ENCODE assay signal across 28 cellular contexts in genomic region chr3:189613122-189613521, GRCh38. TPM values are rescaled to one million over a fixed set of nuclear protein-coding genes. Genes with fewer than 3 reads are reported as not detected.
"Had no signal": no experiment of that assay in that cellular context is flagged by ENCODE, and none has a peak within 500 bp of the region (broad histone marks: within the 10 kb centered on the region; RNA-seq: fewer than 3 reads in every experiment).

No MANE protein-coding gene starts in this region.

- DNase-seq: stimulated activated CD4-positive, alpha-beta T cell treated with anti-CD3 and anti-CD28 coated beads, Interleukin-2, amount 100 ng/mL, for 48 hours; stimulated activated CD4-positive, alpha-beta T cell treated with anti-CD3 and anti-CD28 coated beads, Interleukin-4, amount 100 ng/mL, for 1 hour; stimulated activated CD4-positive, alpha-beta T cell treated with anti-CD3 and anti-CD28 coated beads, Interleukin-4, amount 100 ng/mL, for 24 hours; stimulated activated CD4-positive, alpha-beta T cell treated with anti-CD3 and anti-CD28 coated beads, Interleukin-4, amount 100 ng/mL, for 4 hours; stimulated activated CD8-positive, alpha-beta memory T cell treated with anti-CD3 and anti-CD28 coated beads, Interleukin-4, amount 100 ng/mL, for 48 hours; stimulated activated naive B cell treated with anti-CD40 and anti-IgM and Interleukin-4, amounts not matched to agents 10 μg/mL and 1 μg/mL and 100 μg/mL, for 72 hours; stimulated activated naive CD4-positive, alpha-beta T cell; stimulated activated naive CD4-positive, alpha-beta T cell treated with Interleukin-2 at 50 U/mL for 16 hours; stimulated activated naive CD8-positive, alpha-beta T cell treated with anti-CD3 and anti-CD28 coated beads, Interleukin-15, amount 100 ng/mL, for 72 hours; stimulated activated naive CD8-positive, alpha-beta T cell treated with anti-CD3 and anti-CD28 coated beads, Interleukin-15, Interleukin-2, amounts not matched to agents 100 U/mL and 50 U/mL, for 24 hours; stomach; substantia nigra; testis; thyroid gland; tibial artery; transverse colon; upper lobe of left lung; upper lobe of right lung; uterus had no signal

- H3K36me3 Mint-ChIP-seq: stimulated activated effector memory CD8-positive, alpha-beta T cell treated with anti-CD3 and anti-CD28 coated beads, Interleukin-12 subunit alpha, Interleukin-12 subunit beta, amount 100 ng/mL, for 72 hours; stimulated activated memory B cell treated with anti-CD40 and anti-IgM and Interleukin-4, amounts not matched to agents 10 μg/mL and 1 μg/mL and 100 μg/mL, for 72 hours; stimulated activated naive B cell treated with anti-CD40 and anti-IgM and Interleukin-4, amounts not matched to agents 10 μg/mL and 1 μg/mL and 100 μg/mL, for 72 hours; type B pancreatic cell had no signal

- H3K27ac ChIP-seq: stomach, suprapubic skin, testis, thoracic aorta, thyroid gland, tibial artery, tibial nerve, transverse colon, upper lobe of left lung, upper lobe of right lung, uterus, vagina had no signal

- H3K27me3 ChIP-seq: stomach, suprapubic skin, testis, thyroid gland, tibial artery, tibial nerve, transverse colon, upper lobe of left lung, upper lobe of right lung, uterus, vagina had no signal

- H3K36me3 ChIP-seq: stomach, suprapubic skin, thoracic aorta, thyroid gland, tibial artery, tibial nerve, transverse colon, upper lobe of left lung, upper lobe of right lung, uterus, vagina had no signal

- H3K9me3 ChIP-seq: testis, thoracic aorta, thyroid gland, transverse colon, upper lobe of left lung, upper lobe of right lung, uterus, vagina had no signal

- H3K4me1 Mint-ChIP-seq: stimulated activated memory B cell treated with anti-CD40 and anti-IgM and Interleukin-4, amounts not matched to agents 10 μg/mL and 1 μg/mL and 100 μg/mL, for 72 hours; stimulated activated naive B cell treated with anti-CD40 and anti-IgM and Interleukin-4, amounts not matched to agents 10 μg/mL and 1 μg/mL and 100 μg/mL, for 72 hours had no signal

- H3K4me3 ChIP-seq: stomach, suprapubic skin, testis, thoracic aorta, thyroid gland, tibial artery, tibial nerve, transverse colon, upper lobe of left lung, upper lobe of right lung, uterus, vagina had no signal

- H3K27me3 Mint-ChIP-seq: stimulated activated memory B cell treated with anti-CD40 and anti-IgM and Interleukin-4, amounts not matched to agents 10 μg/mL and 1 μg/mL and 100 μg/mL, for 72 hours; stimulated activated naive B cell treated with anti-CD40 and anti-IgM and Interleukin-4, amounts not matched to agents 10 μg/mL and 1 μg/mL and 100 μg/mL, for 72 hours; stimulated activated naive CD8-positive, alpha-beta T cell treated with anti-CD3 and anti-CD28 coated beads, Interleukin-15, amount 100 ng/mL, for 72 hours; stimulated activated naive CD8-positive, alpha-beta T cell treated with anti-CD3 and anti-CD28 coated beads, Interleukin-15, Interleukin-2, amounts not matched to agents 100 ng/mL and 50 ng/mL, for 24 hours; type B pancreatic cell had no signal

- ATAC-seq: stimulated activated effector memory CD8-positive, alpha-beta T cell treated with anti-CD3 and anti-CD28 coated beads, Interleukin-12 subunit alpha, Interleukin-12 subunit beta, amount 100 ng/mL, for 72 hours; stimulated activated memory B cell treated with anti-CD40 and anti-IgM and Interleukin-4, amounts not matched to agents 10 μg/mL and 1 μg/mL and 100 μg/mL, for 72 hours; stimulated activated naive B cell treated with anti-CD40 and anti-IgM and Interleukin-4, amounts not matched to agents 10 μg/mL and 1 μg/mL and 100 μg/mL, for 72 hours; stimulated activated naive CD8-positive, alpha-beta T cell treated with anti-CD3 and anti-CD28 coated beads, Interleukin-15, amount 100 ng/mL, for 72 hours; stimulated activated naive CD8-positive, alpha-beta T cell treated with anti-CD3 and anti-CD28 coated beads, Interleukin-15, Interleukin-2, amounts not matched to agents 100 U/mL and 50 U/mL, for 24 hours; upper lobe of right lung had no signal

- H3K27ac Mint-ChIP-seq: stimulated activated effector memory CD8-positive, alpha-beta T cell treated with anti-CD3 and anti-CD28 coated beads, Interleukin-12 subunit alpha, Interleukin-12 subunit beta, amount 100 ng/mL, for 72 hours; stimulated activated memory B cell treated with anti-CD40 and anti-IgM and Interleukin-4, amounts not matched to agents 10 μg/mL and 1 μg/mL and 100 μg/mL, for 72 hours; stimulated activated naive B cell treated with anti-CD40 and anti-IgM and Interleukin-4, amounts not matched to agents 10 μg/mL and 1 μg/mL and 100 μg/mL, for 72 hours; stimulated activated naive CD8-positive, alpha-beta T cell treated with anti-CD3 and anti-CD28 coated beads, Interleukin-15, Interleukin-2, amounts not matched to agents 100 ng/mL and 50 ng/mL, for 24 hours; type B pancreatic cell had no signal

- H3K4me3 Mint-ChIP-seq: stimulated activated effector memory CD8-positive, alpha-beta T cell treated with anti-CD3 and anti-CD28 coated beads, Interleukin-12 subunit alpha, Interleukin-12 subunit beta, amount 100 ng/mL, for 72 hours; stimulated activated memory B cell treated with anti-CD40 and anti-IgM and Interleukin-4, amounts not matched to agents 10 μg/mL and 1 μg/mL and 100 μg/mL, for 72 hours; stimulated activated naive B cell treated with anti-CD40 and anti-IgM and Interleukin-4, amounts not matched to agents 10 μg/mL and 1 μg/mL and 100 μg/mL, for 72 hours; stimulated activated naive CD8-positive, alpha-beta T cell treated with anti-CD3 and anti-CD28 coated beads, Interleukin-15, amount 100 ng/mL, for 72 hours; stimulated activated naive CD8-positive, alpha-beta T cell treated with anti-CD3 and anti-CD28 coated beads, Interleukin-15, Interleukin-2, amounts not matched to agents 100 ng/mL and 50 ng/mL, for 24 hours; type B pancreatic cell had no signal

- H3K4me1 ChIP-seq: stomach, suprapubic skin, testis, thyroid gland, tibial artery, tibial nerve, transverse colon, upper lobe of left lung, upper lobe of right lung, uterus, vagina had no signal

- FAIRE-seq: urothelium cell line had no signal

RNA-seq across cellular contexts. Expression of gene TP63, which starts 18.1 kb away (rescaled TPM):
- total RNA-seq: transverse colon had no signal
